In genomic region chr22:35903571-35904331, GRCh38 we compare ENCODE assay signal across 1 cellular context.
TF ChIP-seq lines count a peak whose summit lies in the region.

No MANE protein-coding gene starts in this region.

TF ChIP-seq in K562, 482 proteins besides CTCF, POLR2A, EP300 and RAD21 (continued from another document):
- TF ChIP-seq HOMEZ (CRISPR knock-in tag; IDR thresholded peaks at IDR 0.05), result no peak
- TF ChIP-seq SOX6 (IDR thresholded peaks at IDR 0.05), result peak; percentile 64; the same call in 1 of the 2 replicates
- no peak for TF ChIP-seq CCNT2 (IDR thresholded peaks at IDR 0.05; ENCODE audit: borderline replicate concordance, extremely low read depth, insufficient read length, low read depth, low read length)
- TF ChIP-seq NFXL1 (CRISPR knock-in tag; IDR thresholded peaks at IDR 0.05), result no peak
- TF ChIP-seq, protein P1, sequence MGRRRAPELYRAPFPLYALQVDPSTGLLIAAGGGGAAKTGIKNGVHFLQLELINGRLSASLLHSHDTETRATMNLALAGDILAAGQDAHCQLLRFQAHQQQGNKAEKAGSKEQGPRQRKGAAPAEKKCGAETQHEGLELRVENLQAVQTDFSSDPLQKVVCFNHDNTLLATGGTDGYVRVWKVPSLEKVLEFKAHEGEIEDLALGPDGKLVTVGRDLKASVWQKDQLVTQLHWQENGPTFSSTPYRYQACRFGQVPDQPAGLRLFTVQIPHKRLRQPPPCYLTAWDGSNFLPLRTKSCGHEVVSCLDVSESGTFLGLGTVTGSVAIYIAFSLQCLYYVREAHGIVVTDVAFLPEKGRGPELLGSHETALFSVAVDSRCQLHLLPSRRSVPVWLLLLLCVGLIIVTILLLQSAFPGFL (CRISPR knock-in tag; IDR thresholded peaks at IDR 0.05), result no peak
- TF ChIP-seq POLR2B (IDR thresholded peaks at IDR 0.05; ENCODE audit: low read depth, partially characterized antibody), result no peak
- TF ChIP-seq DPF2 (IDR thresholded peaks at IDR 0.05), result peak; percentile 42; the same call in 1 of the 2 replicates
- no peak for TF ChIP-seq CHD2 (IDR thresholded peaks at IDR 0.05; ENCODE audit: low read depth, low read length)
- TF ChIP-seq TAF9B (IDR thresholded peaks at IDR 0.05; ENCODE audit: partially characterized antibody), result no peak
- TF ChIP-seq MLX (CRISPR knock-in tag; conservative IDR thresholded peaks at IDR 0.05), result no peak
- TF ChIP-seq KDM1A (IDR thresholded peaks at IDR 0.05), result peak; percentile 23 to 29; a peak in 1 of 4 replicates
- no peak for TF ChIP-seq PML (IDR thresholded peaks at IDR 0.05; ENCODE audit: low read length)
- no peak for TF ChIP-seq COPS2 (conservative IDR thresholded peaks at IDR 0.05)
- no peak for TF ChIP-seq NBN (IDR thresholded peaks at IDR 0.05; ENCODE audit: low read depth)
- TF ChIP-seq ZNF717 (CRISPR knock-in tag; IDR thresholded peaks at IDR 0.05), result no peak
- TF ChIP-seq FOXA3 (CRISPR knock-in tag; conservative IDR thresholded peaks at IDR 0.05 in 1 of 2, IDR thresholded peaks at IDR 0.05 in 1 of 2), result peak in 1 of 2 experiments; percentile 32; a peak in 1 of 4 replicates
- TF ChIP-seq CREB3 (tag; conservative IDR thresholded peaks at IDR 0.05; ENCODE audit: low read depth), result no peak
- TF ChIP-seq ARID1B (IDR thresholded peaks at IDR 0.05), result peak; percentile 43
- TF ChIP-seq BCLAF1 (IDR thresholded peaks at IDR 0.05; ENCODE audit: borderline replicate concordance in 1 of 2, control insufficient read depth in 1 of 2, low read depth in 2 of 2, low read length in 1 of 2), result no peak
- no peak for TF ChIP-seq STAG1 (CRISPR knock-in tag; IDR thresholded peaks at IDR 0.05; ENCODE audit: borderline replicate concordance)
- TF ChIP-seq ZNF253 (CRISPR knock-in tag; conservative IDR thresholded peaks at IDR 0.05), result no peak
- no peak for TF ChIP-seq BACH1 (tag; IDR thresholded peaks at IDR 0.05)
TF ChIP-seq in K562: peak in this region for 15.
